ENCODE assay signal across 9 cellular contexts in genomic region chr1:46643368-46643775, GRCh38. TPM values are rescaled to one million over a fixed set of nuclear protein-coding genes. Genes with fewer than 3 reads are reported as not detected.
DNase-seq lines count a peak whose midpoint lies in the region; ATAC-seq, FAIRE-seq and TF ChIP-seq lines count a peak whose summit lies in the region.
"Had no signal": no experiment of that assay in that cellular context is flagged by ENCODE, and none has a peak within 500 bp of the region (broad histone marks: within the 10 kb centered on the region; RNA-seq: fewer than 3 reads in every experiment).

No MANE protein-coding gene starts in this region.

- in situ Hi-C loops in GM13976 (cut with MboI; ENCODE audit: low sequenced_read_pairs, unreplicated experiment): no loop called here

- H3K27me3 ChIP-seq in dorsolateral prefrontal cortex (no peaks in the 10 kb centered on the region), pancreas (no peaks in the 10 kb centered on the region)

- TF ChIP-seq CTCF in dorsolateral prefrontal cortex (IDR thresholded peaks at IDR 0.05 in 54 of 56, conservative IDR thresholded peaks at IDR 0.05 in 2 of 56; ENCODE audit: low read depth in 1 of 56, partially characterized antibody in 56 of 56) (no peak), pancreas (IDR thresholded peaks at IDR 0.05) (no peak), GM13976 (IDR thresholded peaks at IDR 0.05; ENCODE audit: borderline replicate concordance, control extremely low read depth, extremely low read depth, insufficient read depth, missing control alignments) (no peak)

- no peaks in the 10 kb centered on the region for H3K36me3 ChIP-seq in pancreas

- H3K4me3 ChIP-seq in dorsolateral prefrontal cortex (no peak overlapping the region), pancreas (no peak overlapping the region)

- H3K4me1 ChIP-seq in pancreas: peaks cover 0 to 23% (median 17%) of the 10 kb centered on the region in 3 donors

- FAIRE-seq in pancreas (lab: Jason Lieb, UNC): peak; percentile 45
- FAIRE-seq: endometrium had no signal

- intact Hi-C loops in dorsolateral prefrontal cortex (cut with DNase I) (no loop called here), pancreas (cut with DNase I) (no loop called here)

- no peaks in the 10 kb centered on the region for H3K9me3 ChIP-seq in pancreas

- peak in 3 of 4 donors; percentile 75 to 81 (median 81) for ATAC-seq in pancreas
- no peak for ATAC-seq in HG03025 (IDR thresholded peaks at IDR 0.05; ENCODE audit: low FRiP score, unreplicated experiment)
- ATAC-seq in GM18502 (IDR thresholded peaks at IDR 0.05; ENCODE audit: poor library complexity, unreplicated experiment): no peak

- H3K27ac ChIP-seq in dorsolateral prefrontal cortex (peak overlapping the region in 48 of 59 donors; percentile 3 to 74 (median 36)), pancreas (peak overlapping the region in 1 of 4 donors; percentile 17)

- DNase-seq in EL (peak; percentile 93), NCI-H2196 treated with DMSO at 0.1 percent for 48 hours (lab: John Stamatoyannopoulos, UW; ENCODE audit: unreplicated experiment) (peak; percentile 48), dorsolateral prefrontal cortex (peak in 1 of 10 donors; percentile 23), pancreas (no peak), HuH-7.5 (ENCODE audit: low spot score) (no peak), GM13976 (ENCODE audit: low spot score) (no peak)

RNA-seq across cellular contexts. Expression of gene ATPAF1, which starts 24.8 kb away (rescaled TPM):
- total RNA-seq in dorsolateral prefrontal cortex: 100 to 1,000 TPM in 43 of 120 experiments, 10 to 100 TPM in 77; 65.7 to 127 (median 93.4) TPM
- total RNA-seq in pancreas: 10 to 100 TPM; 18.1 to 23.3 (median 21.5) TPM
- 10 to 100 TPM; 19.4 to 21.5 TPM for polyA plus RNA-seq in pancreas

RNA-seq across cellular contexts. Expression of gene MOB3C, which starts 26.8 kb away (rescaled TPM):
- total RNA-seq in dorsolateral prefrontal cortex: 10 to 100 TPM in 64 of 120 experiments, 1 to 10 TPM in 56; 5.7 to 25.1 (median 10.2) TPM
- 10 to 100 TPM; 11.2 to 21.3 (median 14.4) TPM for total RNA-seq in pancreas
- 10 to 100 TPM; 14.0 to 16.7 TPM for polyA plus RNA-seq in pancreas

RNA-seq across cellular contexts. Expression of gene TEX38, which starts 28.3 kb away (rescaled TPM):
- total RNA-seq in dorsolateral prefrontal cortex: under 1 TPM in 11 of 120 experiments, not detected in 109; 0.45 to 0.98 (median 0.66) TPM
- total RNA-seq in pancreas: not detected
- under 1 TPM; 0.35 to 0.80 TPM for polyA plus RNA-seq in pancreas

RNA-seq across cellular contexts. Expression of gene MKNK1, which starts 39.3 kb away (rescaled TPM):
- total RNA-seq in dorsolateral prefrontal cortex (100 to 1,000 TPM in 4 of 120 experiments, 10 to 100 TPM in 116; 35.7 to 124 (median 71.0) TPM), pancreas (100 to 1,000 TPM in 3 of 6 donors, 10 to 100 TPM in 3; 44.9 to 122 (median 92.1) TPM)
- polyA plus RNA-seq in pancreas: 100 to 1,000 TPM; 145 to 172 TPM

Comparison
In these comparisons a context has a peak if more than half of its experiments do, and no peak if none do; other contexts are left out.
1. DNase-seq: peak in EL (single experiment) and NCI-H2196 treated with DMSO at 0.1 percent for 48 hours (single experiment); none in pancreas (0 of 6), HuH-7.5 (single experiment) and GM13976 (single experiment).
2. ATAC-seq: peak in pancreas (3 of 4); none in HG03025 (single experiment) and GM18502 (single experiment).